Comparison of ENCODE assay signal across 8 cellular contexts in the genomic region with DNA sequence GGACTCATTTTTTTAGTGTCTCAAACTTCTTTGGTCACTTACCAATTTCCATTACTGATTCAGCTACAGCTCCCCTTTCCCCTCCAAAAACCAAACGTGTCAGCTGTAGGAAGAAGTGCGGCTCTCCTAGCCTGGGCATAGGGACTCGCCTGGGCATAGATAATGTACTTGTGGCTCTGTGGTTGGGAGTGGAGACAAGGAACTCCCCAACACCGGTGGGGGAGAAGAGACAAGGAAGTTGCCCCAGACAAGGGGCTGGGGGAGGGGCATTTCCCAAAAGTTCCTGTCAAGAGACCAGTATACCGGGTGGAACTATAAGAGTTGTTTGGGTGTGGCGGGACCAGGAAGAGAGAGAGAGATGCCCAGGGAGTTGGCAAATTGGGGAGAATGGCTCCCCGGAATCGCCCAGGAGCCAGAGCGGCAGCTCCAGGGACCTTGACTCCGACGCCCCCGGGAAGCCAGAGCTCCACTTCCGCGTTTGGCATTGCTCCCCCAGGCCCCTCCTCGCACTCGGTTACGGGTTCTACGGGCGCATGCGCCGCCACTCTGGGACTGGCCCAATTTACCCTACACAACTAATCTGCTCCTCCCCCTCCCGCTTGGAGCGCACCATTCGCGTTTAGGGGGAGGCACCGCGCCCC.
DNase-seq lines count a peak whose midpoint lies in the region; ATAC-seq and TF ChIP-seq lines count a peak whose summit lies in the region.

No MANE protein-coding gene starts in this region.

- no peaks in the 10 kb centered on the region for H3K27me3 Mint-ChIP-seq in nephron (ENCODE audit: low read depth)
- H3K27me3 Mint-ChIP-seq in stimulated activated naive CD8-positive, alpha-beta T cell treated with anti-CD3 and anti-CD28 coated beads, Interleukin-15, Interleukin-2, amounts not matched to agents 100 ng/mL and 50 ng/mL, for 24 hours = no peaks in the 10 kb centered on the region

- peak; percentile 70 for ATAC-seq in GM21526 (IDR thresholded peaks at IDR 0.05; ENCODE audit: low FRiP score, unreplicated experiment)

- DNase-seq in DMS53 (lab: John Stamatoyannopoulos, UW) (peak; percentile 94), HuH-7.5 (ENCODE audit: low spot score) (peak; percentile 80), OCI-M2 (lab: John Stamatoyannopoulos, UW; ENCODE audit: unreplicated experiment) (peak; percentile 91), fibroblast of pulmonary artery (ENCODE audit: low read depth) (peak; percentile 96)
- DNase-seq in activated T-helper 1 cell treated with anti-CD3 and anti-CD28 coated beads, Interleukin-2, amount 50 U/mL, for 16 hours (ENCODE audit: low read depth in 1 of 2, low spot score in 1 of 2) = peak; percentile 91 to 94

- H3K4me3 Mint-ChIP-seq in nephron = peak overlapping the region; percentile 97 to 99 (median 98)
- H3K4me3 Mint-ChIP-seq in stimulated activated naive CD8-positive, alpha-beta T cell treated with anti-CD3 and anti-CD28 coated beads, Interleukin-15, Interleukin-2, amounts not matched to agents 100 ng/mL and 50 ng/mL, for 24 hours = peak overlapping the region; percentile 98

- no peaks in the 10 kb centered on the region for H3K9me3 Mint-ChIP-seq in nephron
- no peaks in the 10 kb centered on the region for H3K9me3 Mint-ChIP-seq in stimulated activated naive CD8-positive, alpha-beta T cell treated with anti-CD3 and anti-CD28 coated beads, Interleukin-15, Interleukin-2, amounts not matched to agents 100 ng/mL and 50 ng/mL, for 24 hours

- no peaks in the 10 kb centered on the region for H3K36me3 Mint-ChIP-seq in nephron (ENCODE audit: low read depth)
- peaks cover 7% of the 10 kb centered on the region for H3K36me3 Mint-ChIP-seq in stimulated activated naive CD8-positive, alpha-beta T cell treated with anti-CD3 and anti-CD28 coated beads, Interleukin-15, Interleukin-2, amounts not matched to agents 100 ng/mL and 50 ng/mL, for 24 hours (ENCODE audit: low read depth)

- H3K4me1 Mint-ChIP-seq in nephron = peaks cover 49% of the 10 kb centered on the region
- H3K4me1 Mint-ChIP-seq in stimulated activated naive CD8-positive, alpha-beta T cell treated with anti-CD3 and anti-CD28 coated beads, Interleukin-15, Interleukin-2, amounts not matched to agents 100 ng/mL and 50 ng/mL, for 24 hours (ENCODE audit: low read depth) = peaks cover 47% of the 10 kb centered on the region

- H3K27ac Mint-ChIP-seq in nephron = peak overlapping the region; percentile 100
- peak overlapping the region; percentile 97 for H3K27ac Mint-ChIP-seq in stimulated activated naive CD8-positive, alpha-beta T cell treated with anti-CD3 and anti-CD28 coated beads, Interleukin-15, Interleukin-2, amounts not matched to agents 100 ng/mL and 50 ng/mL, for 24 hours

- TF ChIP-seq CTCF in fibroblast of pulmonary artery (IDR thresholded peaks at IDR 0.05; ENCODE audit: low read length, missing control alignments) (no peak), nephron (IDR thresholded peaks at IDR 0.05; ENCODE audit: unreplicated experiment in 3 of 3) (no peak)

- H3K4me3 ChIP-seq in fibroblast of pulmonary artery (replicated peaks; ENCODE audit: low read depth, low read length) = peak overlapping the region; percentile 76

Comparison
In these comparisons a context has a peak if more than half of its experiments do, and no peak if none do; other contexts are left out.
1. Peak in every context shown above with its lines: DNase-seq, ATAC-seq and H3K4me3 ChIP-seq.